Comparison of ENCODE assay signal across 1 cellular context in genomic region chrX:7147431-7147977, GRCh38.
TF ChIP-seq lines count a peak whose summit lies in the region.

STS (plus strand) TSS chrX:7147712; CDS start chrX:7253200, 105,488 bp downstream.

TF ChIP-seq in K562, 482 proteins besides CTCF, POLR2A, EP300 and RAD21 (continued from another document and continues in another):
- TF ChIP-seq MNT (conservative IDR thresholded peaks at IDR 0.05), result 0 out of 4 replicates have a peak, but pooled peaks of 1 of the 2 experiments have one; percentile 29
- TF ChIP-seq EHMT2 (IDR thresholded peaks at IDR 0.05), result no peak
- TF ChIP-seq SIRT6 (IDR thresholded peaks at IDR 0.05; ENCODE audit: low read depth, low read length), result no peak
- TF ChIP-seq RBM25 (IDR thresholded peaks at IDR 0.05; ENCODE audit: low read depth, low read length, severe bottlenecking), result no peak
- TF ChIP-seq CHD4 (IDR thresholded peaks at IDR 0.05; ENCODE audit: insufficient read depth, insufficient replicate concordance, low read depth, low read length, poor library complexity, severe bottlenecking), result no peak
- TF ChIP-seq BCL6 (CRISPR knock-in tag; IDR thresholded peaks at IDR 0.05), result no peak
- TF ChIP-seq KAT7 (CRISPR knock-in tag; IDR thresholded peaks at IDR 0.05; ENCODE audit: borderline replicate concordance), result no peak
- TF ChIP-seq ZNF518B (CRISPR knock-in tag; IDR thresholded peaks at IDR 0.05), result no peak
- TF ChIP-seq AFF1 (IDR thresholded peaks at IDR 0.05; ENCODE audit: low read depth in 1 of 2, partially characterized antibody in 2 of 2), result no peak
- no peak for TF ChIP-seq TEAD2 (tag; IDR thresholded peaks at IDR 0.05)
- peak; percentile 35; the same call in 1 of the 2 replicates for TF ChIP-seq EP400 (IDR thresholded peaks at IDR 0.05)
- 0 out of 2 replicates have a peak, but pooled peaks have one; percentile 36 for TF ChIP-seq ZNF766 (CRISPR knock-in tag; conservative IDR thresholded peaks at IDR 0.05)
- 0 out of 4 replicates have a peak, but pooled peaks of 1 of the 2 experiments have one; percentile 49 for TF ChIP-seq NONO (IDR thresholded peaks at IDR 0.05; ENCODE audit: low read depth in 2 of 2, low read length in 1 of 2)
- TF ChIP-seq ZBTB2 (IDR thresholded peaks at IDR 0.05), result 0 out of 2 replicates have a peak, but pooled peaks have one; percentile 16
- no peak for TF ChIP-seq ZNF785 (CRISPR knock-in tag; IDR thresholded peaks at IDR 0.05)
- TF ChIP-seq XRCC5 (IDR thresholded peaks at IDR 0.05; ENCODE audit: low read depth, low read length), result no peak
- TF ChIP-seq MYC (IDR thresholded peaks at IDR 0.05; ENCODE audit: low read depth, low read length), result peak; percentile 78
- TF ChIP-seq MYC (CRISPR knock-in tag; IDR thresholded peaks at IDR 0.05; ENCODE audit: borderline replicate concordance, low read depth), result no peak
- TF ChIP-seq IRF1 (CRISPR knock-in tag; IDR thresholded peaks at IDR 0.05; ENCODE audit: borderline replicate concordance), result no peak
- no peak for TF ChIP-seq ZNF347 (CRISPR knock-in tag; IDR thresholded peaks at IDR 0.05; ENCODE audit: low read depth)
- no peak for TF ChIP-seq ZBTB11 (CRISPR knock-in tag; IDR thresholded peaks at IDR 0.05)
- TF ChIP-seq U2AF2 (optimal IDR thresholded peaks at IDR 0.05; ENCODE audit: low read depth, low read length), result no peak
- TF ChIP-seq GMEB1 (CRISPR knock-in tag; IDR thresholded peaks at IDR 0.05), result no peak
- peak; percentile 93; the same call in 1 of the 2 replicates for TF ChIP-seq ZSCAN29 (IDR thresholded peaks at IDR 0.05)
- no peak for TF ChIP-seq TEAD4 (IDR thresholded peaks at IDR 0.05; ENCODE audit: low read length)
- no peak for TF ChIP-seq TEAD4 (CRISPR knock-in tag; IDR thresholded peaks at IDR 0.05; ENCODE audit: borderline replicate concordance)
- TF ChIP-seq CBX8 (IDR thresholded peaks at IDR 0.05; ENCODE audit: borderline replicate concordance, extremely low read depth, low read depth, low read length, poor library complexity, severe bottlenecking), result no peak
- no peak for TF ChIP-seq HBP1 (CRISPR knock-in tag; IDR thresholded peaks at IDR 0.05)
- TF ChIP-seq USF1 (CRISPR knock-in tag; IDR thresholded peaks at IDR 0.05), result no peak
- no peak for TF ChIP-seq ZNF398 (CRISPR knock-in tag; IDR thresholded peaks at IDR 0.05)
- TF ChIP-seq SAFB (IDR thresholded peaks at IDR 0.05; ENCODE audit: borderline replicate concordance, low read depth, low read length), result peak; percentile 55; the same call in 1 of the 2 replicates
- TF ChIP-seq YY1 (IDR thresholded peaks at IDR 0.05; ENCODE audit: borderline replicate concordance in 1 of 3, control insufficient read depth in 1 of 3, extremely low read depth in 1 of 3, insufficient read depth in 3 of 3, insufficient read length in 1 of 3, insufficient replicate concordance in 2 of 3, low read depth in 1 of 3, low read length in 2 of 3), result peak in 2 of 3 experiments; percentile 14 to 61
- no peak for TF ChIP-seq CHD1 (IDR thresholded peaks at IDR 0.05; ENCODE audit: low read length)
- 0 out of 2 replicates have a peak, but pooled peaks have one; percentile 47 for TF ChIP-seq ZFX (CRISPR knock-in tag; IDR thresholded peaks at IDR 0.05)
